In genomic region chrX:2828404-2829065, GRCh38 we compare ENCODE assay signal across 10 cellular contexts. TPM values are rescaled to one million over a fixed set of nuclear protein-coding genes. Genes with fewer than 3 reads are reported as not detected.
A peak's percentile ranks its signal among the peaks of the same experiment; 100 is the strongest.
DNase-seq lines count a peak whose midpoint lies in the region; ATAC-seq and TF ChIP-seq lines count a peak whose summit lies in the region.
"Had no signal": no experiment of that assay in that cellular context is flagged by ENCODE, and none has a peak within 500 bp of the region (broad histone marks: within the 10 kb centered on the region; RNA-seq: fewer than 3 reads in every experiment).

Gene GYG2, plus strand, starts transcription at chrX:2828930. Its CDS starts 1,259 bp downstream, at chrX:2830189.

- H3K27me3 Mint-ChIP-seq in activated naive CD8-positive, alpha-beta T cell treated with anti-CD3 and anti-CD28 coated beads, Interleukin-2, amount 50 U/mL, for 24 hours, result peaks cover 10% of the 10 kb centered on the region
- H3K27me3 Mint-ChIP-seq in activated CD8-positive, alpha-beta T cell treated with anti-CD3 and anti-CD28 coated beads, Interleukin-2, amount 10 ng/mL, durations not matched to agents 7 days and 5 days (ENCODE audit: low read depth), result no peaks in the 10 kb centered on the region

- H3K9me3 ChIP-seq in SK-N-SH, result no peaks in the 10 kb centered on the region
- H3K9me3 ChIP-seq in parathyroid adenoma (ENCODE audit: control insufficient read depth, low read length), result no peaks in the 10 kb centered on the region

- no peaks in the 10 kb centered on the region for H3K4me1 Mint-ChIP-seq in activated naive CD8-positive, alpha-beta T cell treated with anti-CD3 and anti-CD28 coated beads, Interleukin-2, amount 50 U/mL, for 24 hours
- no peaks in the 10 kb centered on the region for H3K4me1 Mint-ChIP-seq in activated CD8-positive, alpha-beta T cell treated with anti-CD3 and anti-CD28 coated beads, Interleukin-2, amount 10 ng/mL, durations not matched to agents 7 days and 5 days (ENCODE audit: low read depth)

- WGBS in SK-N-SH (ENCODE audit: low lambda C conversion rate), result 17% methylated on average over 36 of the region's 63 CpGs

- no peaks in the 10 kb centered on the region for H4K20me1 ChIP-seq in SK-N-SH (ENCODE audit: insufficient read depth)

- H3K27ac Mint-ChIP-seq in activated naive CD8-positive, alpha-beta T cell treated with anti-CD3 and anti-CD28 coated beads, Interleukin-2, amount 50 U/mL, for 24 hours, result no peak within 1 kb of the TSS
- H3K27ac Mint-ChIP-seq in activated CD8-positive, alpha-beta T cell treated with anti-CD3 and anti-CD28 coated beads, Interleukin-2, amount 10 ng/mL, durations not matched to agents 7 days and 5 days, result no peak within 1 kb of the TSS

- DNase-seq in D341Med (ENCODE audit: low spot score) (peak; percentile 70), SK-N-SH (peak; percentile 70), Right ventricle myocardium superior (no peak)
- no peak for DNase-seq in activated naive CD8-positive, alpha-beta T cell treated with anti-CD3 and anti-CD28 coated beads, Interleukin-2, amount 50 U/mL, for 24 hours
- DNase-seq in activated CD8-positive, alpha-beta T cell treated with anti-CD3 and anti-CD28 coated beads, Interleukin-2, amount 10 ng/mL, durations not matched to agents 7 days and 5 days, result no peak
- DNase-seq: SHP77 treated with DMSO at 0.1 percent for 48 hours; stimulated activated CD4-positive, alpha-beta T cell treated with anti-CD3 and anti-CD28 coated beads, Interleukin-2, amount 100 ng/mL, for 48 hours had no signal

- H3K4me3 ChIP-seq in SK-N-SH (ENCODE audit: low read depth in 2 of 2, low read length in 1 of 2) (peak within 1 kb of the TSS; percentile 26 to 39; a peak in 3 of 4 replicates), parathyroid adenoma (ENCODE audit: low read depth, low read length) (no peak within 1 kb of the TSS)

- CTCF ChIA-PET in SK-N-SH (lab: Yijun Ruan, JAX), result no interaction called here
- CTCF ChIA-PET in activated CD8-positive, alpha-beta T cell treated with anti-CD3 and anti-CD28 coated beads, Interleukin-2, amount 10 ng/mL, durations not matched to agents 7 days and 5 days (lab: Charles Lee), result no interaction called here

- TF ChIP-seq CTCF in SK-N-SH (IDR thresholded peaks at IDR 0.05) (no peak), parathyroid adenoma (IDR thresholded peaks at IDR 0.05) (no peak)

- H3K9me2 ChIP-seq in SK-N-SH, result no peaks in the 10 kb centered on the region

- H3K27ac ChIP-seq in SK-N-SH (ENCODE audit: low read depth in 2 of 2, low read length in 1 of 2) (no peak within 1 kb of the TSS), parathyroid adenoma (no peak within 1 kb of the TSS)

- POLR2A ChIA-PET in SK-N-SH (lab: Yijun Ruan, JAX), result no interaction called here
- POLR2A ChIA-PET in activated CD8-positive, alpha-beta T cell treated with anti-CD3 and anti-CD28 coated beads, Interleukin-2, amount 10 ng/mL, durations not matched to agents 7 days and 5 days (lab: Charles Lee), result no interaction called here

- intact Hi-C loops in Right ventricle myocardium superior (cut with DNase I), result no loop called here

- no peak for TF ChIP-seq EP300 in SK-N-SH (IDR thresholded peaks at IDR 0.05; ENCODE audit: borderline replicate concordance in 1 of 2, low read depth in 1 of 2, low read length in 1 of 2)

- H3K9me3 Mint-ChIP-seq in activated naive CD8-positive, alpha-beta T cell treated with anti-CD3 and anti-CD28 coated beads, Interleukin-2, amount 50 U/mL, for 24 hours, result no peaks in the 10 kb centered on the region
- H3K9me3 Mint-ChIP-seq in activated CD8-positive, alpha-beta T cell treated with anti-CD3 and anti-CD28 coated beads, Interleukin-2, amount 10 ng/mL, durations not matched to agents 7 days and 5 days (ENCODE audit: insufficient read depth), result no peaks in the 10 kb centered on the region

- H3K4me1 ChIP-seq in SK-N-SH (ENCODE audit: control insufficient read depth in 1 of 2, insufficient read depth in 2 of 2, low read depth in 1 of 2, low read length in 1 of 2) (no peaks in the 10 kb centered on the region), parathyroid adenoma (no peaks in the 10 kb centered on the region)

- H3K36me3 ChIP-seq in SK-N-SH (replicated peaks in 1 of 2; ENCODE audit: control insufficient read depth in 1 of 2, insufficient read depth in 2 of 2, low read length in 1 of 2), result no peaks in the 10 kb centered on the region
- no peaks in the 10 kb centered on the region for H3K36me3 ChIP-seq in parathyroid adenoma (ENCODE audit: control insufficient read depth, insufficient read depth, low read length)

- H3F3A ChIP-seq in SK-N-SH (replicated peaks; ENCODE audit: insufficient read depth), result no peaks in the 10 kb centered on the region

- no peak within 1 kb of the TSS for H3K4me3 Mint-ChIP-seq in activated naive CD8-positive, alpha-beta T cell treated with anti-CD3 and anti-CD28 coated beads, Interleukin-2, amount 50 U/mL, for 24 hours
- no peak within 1 kb of the TSS for H3K4me3 Mint-ChIP-seq in activated CD8-positive, alpha-beta T cell treated with anti-CD3 and anti-CD28 coated beads, Interleukin-2, amount 10 ng/mL, durations not matched to agents 7 days and 5 days

- H3K9ac ChIP-seq in SK-N-SH (no peak within 1 kb of the TSS), parathyroid adenoma (no peak within 1 kb of the TSS)

- H3K27me3 ChIP-seq in SK-N-SH (ENCODE audit: insufficient read depth) (peaks cover 29% of the 10 kb centered on the region), parathyroid adenoma (ENCODE audit: control insufficient read depth, insufficient read depth, low read length) (no peaks in the 10 kb centered on the region)

- ATAC-seq in Right ventricle myocardium superior (ENCODE audit: poor library complexity), result peak; percentile 15
- ATAC-seq in HG02870 (IDR thresholded peaks at IDR 0.05; ENCODE audit: unreplicated experiment), result no peak
- ATAC-seq in HG03457 (IDR thresholded peaks at IDR 0.05; ENCODE audit: unreplicated experiment), result no peak
- ATAC-seq in activated naive CD8-positive, alpha-beta T cell treated with anti-CD3 and anti-CD28 coated beads, Interleukin-2, amount 50 U/mL, for 24 hours, result no peak
- ATAC-seq in activated CD8-positive, alpha-beta T cell treated with anti-CD3 and anti-CD28 coated beads, Interleukin-2, amount 10 ng/mL, durations not matched to agents 7 days and 5 days, result no peak

- H2AFZ ChIP-seq in SK-N-SH (ENCODE audit: low read depth) (no peak within 1 kb of the TSS), parathyroid adenoma (peak within 1 kb of the TSS; percentile 22)

- TF ChIP-seq RAD21 in SK-N-SH (IDR thresholded peaks at IDR 0.05; ENCODE audit: low read length), result no peak

- H3K79me2 ChIP-seq in SK-N-SH (ENCODE audit: insufficient read depth) (no peaks in the 10 kb centered on the region), parathyroid adenoma (no peaks in the 10 kb centered on the region)

- H3K4me2 ChIP-seq in SK-N-SH (peak within 1 kb of the TSS; percentile 17), parathyroid adenoma (ENCODE audit: low read length) (peak within 1 kb of the TSS; percentile 35)

- H3K36me3 Mint-ChIP-seq in activated naive CD8-positive, alpha-beta T cell treated with anti-CD3 and anti-CD28 coated beads, Interleukin-2, amount 50 U/mL, for 24 hours (ENCODE audit: low read depth), result no peaks in the 10 kb centered on the region
- H3K36me3 Mint-ChIP-seq in activated CD8-positive, alpha-beta T cell treated with anti-CD3 and anti-CD28 coated beads, Interleukin-2, amount 10 ng/mL, durations not matched to agents 7 days and 5 days (ENCODE audit: low read depth), result no peaks in the 10 kb centered on the region

TF ChIP-seq in SK-N-SH, 30 proteins besides CTCF, POLR2A, EP300 and RAD21:
- TF ChIP-seq MAX (IDR thresholded peaks at IDR 0.05; ENCODE audit: low read depth), result no peak
- TF ChIP-seq RCOR1 (IDR thresholded peaks at IDR 0.05; ENCODE audit: low read length), result no peak
- TF ChIP-seq RFX5 (IDR thresholded peaks at IDR 0.05; ENCODE audit: low read length), result no peak
- no peak for TF ChIP-seq USF1 (IDR thresholded peaks at IDR 0.05; ENCODE audit: borderline replicate concordance, low read depth)
- no peak for TF ChIP-seq FOXM1 (IDR thresholded peaks at IDR 0.05; ENCODE audit: low read depth)
- TF ChIP-seq PBX3 (IDR thresholded peaks at IDR 0.05), result no peak
- no peak for TF ChIP-seq NRF1 (IDR thresholded peaks at IDR 0.05; ENCODE audit: low read depth, low read length)
- TF ChIP-seq CHD2 (IDR thresholded peaks at IDR 0.05; ENCODE audit: low read length, partially characterized antibody), result no peak
- TF ChIP-seq RXRA (IDR thresholded peaks at IDR 0.05; ENCODE audit: borderline replicate concordance, low read depth), result no peak
- TF ChIP-seq TCF12 (IDR thresholded peaks at IDR 0.05), result no peak

RNA-seq across cellular contexts. Expression of gene GYG2, which starts in this region (rescaled TPM):
- 1.6 and 1.8 TPM in 2 replicates for polyA plus RNA-seq in SK-N-SH (2012; rRNA removed)
- polyA plus RNA-seq in SK-N-SH (2012; cell fraction: cytosol; rRNA removed), result 1.1 and 1.3 TPM in 2 replicates
- polyA plus RNA-seq in SK-N-SH (2012; cell fraction: nucleus; rRNA removed), result 1.3 and 1.5 TPM in 2 replicates
- 1.3 TPM for total RNA-seq in Right ventricle myocardium superior
- total RNA-seq in activated CD8-positive, alpha-beta T cell treated with anti-CD3 and anti-CD28 coated beads, Interleukin-2, amount 10 ng/mL, durations not matched to agents 7 days and 5 days, result not detected

Comparison
In these comparisons a context has a peak if more than half of its experiments do, and no peak if none do; other contexts are left out.
1. DNase-seq: peak in D341Med (single experiment) and SK-N-SH (single experiment); none in Right ventricle myocardium superior (single experiment), activated naive CD8-positive, alpha-beta T cell treated with anti-CD3 and anti-CD28 coated beads, Interleukin-2, amount 50 U/mL, for 24 hours (single experiment) and activated CD8-positive, alpha-beta T cell treated with anti-CD3 and anti-CD28 coated beads, Interleukin-2, amount 10 ng/mL, durations not matched to agents 7 days and 5 days (single experiment).